11 cellular contexts compared by ENCODE assay signal in the genomic region with DNA sequence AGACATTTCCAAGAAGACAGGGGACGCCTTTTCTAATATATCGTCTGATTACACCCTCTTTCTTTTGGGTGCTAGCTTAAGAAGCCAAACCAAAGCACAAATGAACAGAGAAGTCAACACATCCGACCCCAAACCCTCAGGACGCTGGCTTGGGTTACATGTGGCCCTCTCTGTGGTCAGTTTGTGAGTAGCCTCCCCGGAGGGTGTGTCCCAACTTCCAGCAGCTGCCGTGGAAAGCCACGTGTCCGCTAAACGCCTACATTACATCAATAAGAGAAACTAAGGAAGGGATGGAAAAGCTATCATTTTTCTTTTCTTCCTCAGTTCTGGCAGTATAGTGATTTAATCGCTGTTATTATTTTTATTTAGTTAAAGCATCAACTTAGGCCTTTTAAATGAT. TPM values are rescaled to one million over a fixed set of nuclear protein-coding genes. Genes with fewer than 3 reads are reported as not detected.
DNase-seq lines count a peak whose midpoint lies in the region; ATAC-seq and TF ChIP-seq lines count a peak whose summit lies in the region.
"Had no signal": no experiment of that assay in that cellular context is flagged by ENCODE, and none has a peak within 500 bp of the region (broad histone marks: within the 10 kb centered on the region; RNA-seq: fewer than 3 reads in every experiment).

No MANE protein-coding gene starts in this region.

- peaks cover 59% of the 10 kb centered on the region for H3K27me3 Mint-ChIP-seq in Calu3 (ENCODE audit: unreplicated experiment)

- TF ChIP-seq CTCF in Calu3 (IDR thresholded peaks at IDR 0.05; ENCODE audit: unreplicated experiment) (no peak), RWPE2 (IDR thresholded peaks at IDR 0.05; ENCODE audit: poor library complexity, severe bottlenecking) (no peak), esophagus muscularis mucosa (IDR thresholded peaks at IDR 0.05) (no peak), psoas muscle (IDR thresholded peaks at IDR 0.05) (no peak)

- no peak overlapping the region for H3K27ac Mint-ChIP-seq in Calu3 (ENCODE audit: unreplicated experiment)
- H3K27ac Mint-ChIP-seq: H9 had no signal

- H3K4me3 ChIP-seq in RWPE2 (ENCODE audit: severe bottlenecking) (peak overlapping the region; percentile 33), esophagus muscularis mucosa (peak overlapping the region; percentile 61 to 70 (median 64)), psoas muscle (peak overlapping the region; percentile 79)

- no peaks in the 10 kb centered on the region for H3K4me1 Mint-ChIP-seq in Calu3 (ENCODE audit: low read depth, unreplicated experiment)

- no peak for TF ChIP-seq EP300 in esophagus muscularis mucosa (IDR thresholded peaks at IDR 0.05)

- WGBS in esophagus muscularis mucosa = 32% methylated on average over 10 of the region's 10 CpGs
- WGBS in psoas muscle, 3 donors = 24 to 27% (median 26%) methylated on average over 10 of the region's 10 CpGs

- no peaks in the 10 kb centered on the region for H3K9me3 ChIP-seq in RWPE2 (ENCODE audit: severe bottlenecking)
- no peaks in the 10 kb centered on the region for H3K9me3 ChIP-seq in esophagus muscularis mucosa
- no peaks in the 10 kb centered on the region for H3K9me3 ChIP-seq in psoas muscle
- H3K9me3 ChIP-seq: colonic mucosa had no signal

- CTCF ChIA-PET in Calu3 (lab: Charles Lee) = no interaction called here

- H3K36me3 ChIP-seq in RWPE2 (ENCODE audit: low read depth) = no peaks in the 10 kb centered on the region
- H3K36me3 ChIP-seq in esophagus muscularis mucosa = no peaks in the 10 kb centered on the region
- no peaks in the 10 kb centered on the region for H3K36me3 ChIP-seq in psoas muscle (ENCODE audit: insufficient read depth in 1 of 2, low read depth in 1 of 2)
- H3K36me3 ChIP-seq: colonic mucosa had no signal

- no peak for TF ChIP-seq POLR2A in esophagus muscularis mucosa (IDR thresholded peaks at IDR 0.05; ENCODE audit: low read depth)

- H3K4me3 Mint-ChIP-seq in Calu3 (ENCODE audit: low read depth, unreplicated experiment) = peak overlapping the region; percentile 76

- BruUV-seq in Calu3 (replicated peaks; lab: Mats Ljungman, UMichigan) = no TSS peak

- H3K27ac ChIP-seq in RWPE2 (ENCODE audit: poor library complexity, severe bottlenecking) (no peak overlapping the region), esophagus muscularis mucosa (replicated peaks in 1 of 4) (no peak overlapping the region), psoas muscle (no peak overlapping the region)
- H3K27ac ChIP-seq: colonic mucosa had no signal

- H3K27me3 ChIP-seq in RWPE2 (ENCODE audit: insufficient read depth, poor library complexity, severe bottlenecking) = peaks cover 52% of the 10 kb centered on the region
- peaks cover 0 to 84% (median 24%) of the 10 kb centered on the region in 4 donors for H3K27me3 ChIP-seq in esophagus muscularis mucosa
- H3K27me3 ChIP-seq in psoas muscle (ENCODE audit: insufficient read depth in 3 of 3, low read length in 2 of 3) = peaks cover 0 to 54% (median 15%) of the 10 kb centered on the region in 3 donors

- H3K4me1 ChIP-seq in RWPE2 (ENCODE audit: insufficient read depth, poor library complexity, severe bottlenecking) (peaks cover 7% of the 10 kb centered on the region), esophagus muscularis mucosa (peaks cover 33 to 50% (median 48%) of the 10 kb centered on the region in 4 donors), psoas muscle (peaks cover 15% of the 10 kb centered on the region)

- H3K9me3 Mint-ChIP-seq in Calu3 (ENCODE audit: low read depth, unreplicated experiment) = no peaks in the 10 kb centered on the region
- H3K9me3 Mint-ChIP-seq: H9 had no signal

- peaks cover 7% of the 10 kb centered on the region for H3K36me3 Mint-ChIP-seq in Calu3 (ENCODE audit: insufficient read depth, unreplicated experiment)

- no peak for DNase-seq in Calu3
- DNase-seq in RWPE2 (ENCODE audit: low spot score) = no peak
- DNase-seq in esophagus muscularis mucosa (ENCODE audit: extremely low spot score) = peak; percentile 83
- DNase-seq in psoas muscle = peak in 1 of 2 donors; percentile 20
- no peak for DNase-seq in hypothalamus (lab: John Stamatoyannopoulos, UW)
- no peak for DNase-seq in activated gamma-delta T cell (lab: John Stamatoyannopoulos, UW)
- DNase-seq in NCI-H1105 treated with DMSO at 0.1 percent for 48 hours (lab: John Stamatoyannopoulos, UW) = no peak

- intact Hi-C loops in Calu3 (cut with micrococcal nuclease; ENCODE audit: unreplicated experiment) = loop anchor here (10.0 kb wide), 1 partner anchor 159 kb away; no protein-coding TSS in a partner anchor
- intact Hi-C loops in esophagus muscularis mucosa (cut with DNase I) = loop anchor here (5.0 to 10.0 kb wide), 2 partner anchors 62 to 489 kb away; no protein-coding TSS in a partner anchor
- intact Hi-C loops in psoas muscle (cut with DNase I) = loop anchor here (5.0 to 10.0 kb wide), 2 partner anchors 282 to 489 kb away; no protein-coding TSS in a partner anchor

- ATAC-seq in RWPE2 (ENCODE audit: low read depth) (no peak), psoas muscle (no peak), HG03045 (IDR thresholded peaks at IDR 0.05; ENCODE audit: unreplicated experiment) (no peak)

RNA-seq across cellular contexts. Expression of a gene that starts 0.5 kb away (rescaled TPM):
- total RNA-seq in Calu3 (2022) = 0.17 and 0.27 TPM in 2 replicates
- total RNA-seq in esophagus muscularis mucosa = 10 to 100 TPM in 1 of 4 donors, 1 to 10 TPM in 3; 5.1 to 10.0 (median 6.9) TPM
- 1 to 10 TPM; 1.5 to 4.9 (median 2.8) TPM for total RNA-seq in psoas muscle
- polyA plus RNA-seq in psoas muscle = 1 to 10 TPM in 2 of 3 donors, under 1 TPM in 1; 0.96 to 4.8 (median 3.4) TPM
- total RNA-seq: T-helper 1 cell treated with Interleukin-12 subunit alpha and Interleukin-12 subunit beta and Interleukin-4 antibody, amounts not matched to agents 30 ng/mL and 1 ng/mL, for 36 hours had no signal
